Comparison of ENCODE assay signal across 29 cellular contexts in genomic region chr19:56821209-56821608, GRCh38. TPM values are rescaled to one million over a fixed set of nuclear protein-coding genes. Genes with fewer than 3 reads are reported as not detected.
DNase-seq lines count a peak whose midpoint lies in the region; ATAC-seq, FAIRE-seq and TF ChIP-seq lines count a peak whose summit lies in the region.
"Had no signal": no experiment of that assay in that cellular context is flagged by ENCODE, and none has a peak within 500 bp of the region (broad histone marks: within the 10 kb centered on the region; RNA-seq: fewer than 3 reads in every experiment).

No MANE protein-coding gene starts in this region.

- CTCF ChIA-PET in HepG2 (lab: Yijun Ruan, JAX; ENCODE audit: low intra/inter-chr PET ratio, low total read pairs), result no interaction called here

- no peaks in the 10 kb centered on the region for H3K9me3 ChIP-seq in HepG2 (ENCODE audit: low read length)
- no peaks in the 10 kb centered on the region for H3K9me3 ChIP-seq in right lobe of liver
- no peaks in the 10 kb centered on the region for H3K9me3 ChIP-seq in WERI-Rb-1 (ENCODE audit: severe bottlenecking)
- H3K9me3 ChIP-seq in vagina, result no peaks in the 10 kb centered on the region
- H3K9me3 ChIP-seq: BE2C had no signal

- no peak for TF ChIP-seq EP300 in HepG2 (IDR thresholded peaks at IDR 0.05; ENCODE audit: low read depth in 2 of 2, low read length in 2 of 2)
- no peak for TF ChIP-seq EP300 in HepG2 (CRISPR knock-in tag; IDR thresholded peaks at IDR 0.05; ENCODE audit: borderline replicate concordance)

- H3K4me1 ChIP-seq in HepG2 (ENCODE audit: insufficient read depth, low read length) (peaks cover 13% of the 10 kb centered on the region; the same call in 1 of the 2 replicates), right lobe of liver (no peaks in the 10 kb centered on the region), vagina (no peaks in the 10 kb centered on the region)
- H3K4me1 ChIP-seq: BE2C, BLaER1 had no signal

- intact Hi-C loops in HepG2 (cut with micrococcal nuclease; ENCODE audit: unreplicated experiment), result no loop called here
- intact Hi-C loops in right lobe of liver (cut with DNase I), result no loop called here
- intact Hi-C loops in vagina (cut with DNase I), result no loop called here

- no CpG with 5 or more reads among the region's 5 CpGs for WGBS in HepG2 (ENCODE audit: low lambda C conversion rate)
- WGBS in right lobe of liver (ENCODE audit: insufficient coverage, low coverage, low lambda C conversion rate, missing lambda C conversion rate), result no CpG with 5 or more reads among the region's 5 CpGs

- H3K27me3 ChIP-seq in HepG2 (ENCODE audit: control insufficient read depth in 1 of 2, insufficient read depth in 2 of 2, low read length in 2 of 2) (no peaks in the 10 kb centered on the region), right lobe of liver (no peaks in the 10 kb centered on the region), WERI-Rb-1 (ENCODE audit: insufficient read depth, low read depth, severe bottlenecking) (no peaks in the 10 kb centered on the region), vagina (no peaks in the 10 kb centered on the region)
- H3K27me3 ChIP-seq: BE2C, BLaER1 had no signal

- no peak overlapping the region for H3K9ac ChIP-seq in HepG2 (ENCODE audit: insufficient read depth, low read depth, low read length)
- H3K9ac ChIP-seq: BLaER1 had no signal

- peaks cover 35 to 95% of the 10 kb centered on the region in 2 experiments for H3K36me3 ChIP-seq in HepG2 (replicated peaks in 1 of 2; ENCODE audit: control insufficient read depth in 1 of 2, insufficient read depth in 2 of 2, low read length in 2 of 2)
- peaks cover 0 to 4% (median 0%) of the 10 kb centered on the region in 4 donors for H3K36me3 ChIP-seq in right lobe of liver
- H3K36me3 ChIP-seq in WERI-Rb-1, result peaks cover 26% of the 10 kb centered on the region
- H3K36me3 ChIP-seq in vagina, result peaks cover 0 to 15% of the 10 kb centered on the region in 2 donors
- H3K36me3 ChIP-seq: BE2C, BLaER1 had no signal

- DNase-seq in HepG2 (ENCODE audit: low spot score), result no peak
- no peak for DNase-seq in right lobe of liver
- peak; percentile 18 for DNase-seq in WERI-Rb-1
- peak; percentile 17 for DNase-seq in left kidney (ENCODE audit: low read depth, low spot score)
- no peak for DNase-seq in vagina (ENCODE audit: extremely low spot score in 2 of 2)
- no peak for DNase-seq in effector CD8-positive, alpha-beta T cell (lab: John Stamatoyannopoulos, UW)
- DNase-seq in stimulated activated CD4-positive, alpha-beta T cell treated with anti-CD3 and anti-CD28 coated beads, Interleukin-15, amount 100 ng/mL, for 24 hours, result no peak
- DNase-seq: 8988T; ACHN; BE2C; CD4-positive, alpha-beta memory T cell; CD4-positive, CD25-positive, alpha-beta regulatory T cell; CD8-positive, alpha-beta memory T cell; COR-L47; DMS 273 treated with DMSO at 0.1 percent for 48 hours; DMS153; DMS53; DMS79; DND-41; EL; GDM1 had no signal

- H2AFZ ChIP-seq in HepG2 (ENCODE audit: low read length), result no peak overlapping the region

- TF ChIP-seq POLR2A in HepG2 (IDR thresholded peaks at IDR 0.05; ENCODE audit: insufficient read depth in 1 of 2, low read depth in 2 of 2, low read length in 2 of 2) (peak in 1 of 2 experiments; percentile 35; a peak in 1 of 4 replicates), right lobe of liver (IDR thresholded peaks at IDR 0.05) (no peak), vagina (IDR thresholded peaks at IDR 0.05) (no peak)

- no TSS peak for BruUV-seq in HepG2 (replicated peaks; lab: Mats Ljungman, UMichigan)

- no peak for TF ChIP-seq RAD21 in HepG2 (CRISPR knock-in tag; IDR thresholded peaks at IDR 0.05)

- H3K4me3 ChIP-seq in HepG2 (replicated peaks in 1 of 3; ENCODE audit: insufficient read depth in 1 of 3, low read depth in 2 of 3, low read length in 3 of 3) (no peak overlapping the region), right lobe of liver (no peak overlapping the region), WERI-Rb-1 (ENCODE audit: low read depth, low read length) (no peak overlapping the region), vagina (no peak overlapping the region)
- H3K4me3 ChIP-seq: BLaER1, GM12878 had no signal

- POLR2A ChIA-PET in HepG2 (lab: Yijun Ruan, JAX), result no interaction called here

- no peak overlapping the region for H3K27ac ChIP-seq in HepG2 (ENCODE audit: extremely low read length, insufficient read depth, low read length)
- H3K27ac ChIP-seq in right lobe of liver, result no peak overlapping the region
- H3K27ac ChIP-seq in WERI-Rb-1, result no peak overlapping the region
- no peak overlapping the region for H3K27ac ChIP-seq in vagina
- H3K27ac ChIP-seq: BLaER1 had no signal

- TF ChIP-seq CTCF in HepG2 (CRISPR knock-in tag; IDR thresholded peaks at IDR 0.05) (peak; percentile 38), right lobe of liver (IDR thresholded peaks at IDR 0.05) (no peak), WERI-Rb-1 (IDR thresholded peaks at IDR 0.05; ENCODE audit: low read depth, low read length) (peak; percentile 30; the same call in 1 of the 2 replicates), vagina (IDR thresholded peaks at IDR 0.05) (no peak)

- peaks cover 5% of the 10 kb centered on the region for H3K79me2 ChIP-seq in HepG2 (ENCODE audit: insufficient read depth, low read length)

- ATAC-seq in HepG2, result peak; percentile 32
- ATAC-seq in right lobe of liver, result no peak
- ATAC-seq: GM12878 had no signal

- peak overlapping the region; percentile 21; the same call in 1 of the 2 replicates for H3K4me2 ChIP-seq in HepG2 (ENCODE audit: low read depth, low read length)
- H3K4me2 ChIP-seq: BLaER1 had no signal

- H4K20me1 ChIP-seq in HepG2 (ENCODE audit: insufficient read depth, low read length), result peaks cover 71% of the 10 kb centered on the region
- H4K20me1 ChIP-seq: BLaER1 had no signal

- no peak for FAIRE-seq in HepG2 (lab: Jason Lieb, UNC)
- FAIRE-seq: A204.1, GM12878, GM12892, GM18507 had no signal

- in situ Hi-C loops in HepG2 (cut with HindIII; ENCODE audit: extremely low pct_ligation_motif_present, low pct_unique_long_range_greater_than_20kb), result no loop called here

TF ChIP-seq in HepG2, 621 proteins besides CTCF, POLR2A, EP300 and RAD21 (continues in another document):
- no peak for TF ChIP-seq RXRA (CRISPR knock-in tag; IDR thresholded peaks at IDR 0.05)

RNA-seq across cellular contexts. Expression of gene PEG3, which starts 19.3 kb away (rescaled TPM):
- total RNA-seq in HepG2 (2016; rRNA removed; fragmentation: Illumina TruSeq; extraction: Trizol), result 394 and 704 TPM in 2 replicates
- total RNA-seq in HepG2 (2016; cell fraction: cytosol; rRNA removed; fragmentation: Illumina TruSeq; extraction: Trizol; ENCODE audit: low read depth), result 17.7 and 23.7 TPM in 2 replicates
- 382 and 653 TPM in 2 replicates for total RNA-seq in HepG2 (2016; cell fraction: insoluble cytoplasmic fraction; rRNA removed; fragmentation: Illumina TruSeq; extraction: Trizol)
- total RNA-seq in HepG2 (2016; cell fraction: membrane; rRNA removed; fragmentation: Illumina TruSeq; extraction: Trizol), result 115 and 127 TPM in 2 replicates
- total RNA-seq in HepG2 (2016; cell fraction: nucleus; rRNA removed; fragmentation: Illumina TruSeq; extraction: Trizol), result 396 and 431 TPM in 2 replicates
- 207 and 217 TPM in 2 replicates for polyA plus RNA-seq in HepG2 (2011; rRNA removed)
- polyA plus RNA-seq in HepG2 (2011; cell fraction: cytosol; rRNA removed), result 149 and 189 TPM in 2 replicates
- polyA plus RNA-seq in HepG2 (2011; cell fraction: nucleus; rRNA removed), result 427 and 442 TPM in 2 replicates
- polyA plus RNA-seq in HepG2 (2012), result 320 and 326 TPM in 2 replicates
- 19.8 and 21.8 TPM in 2 replicates for polyA plus RNA-seq in HepG2 (2016; cell fraction: cytosol; fragmentation: Illumina TruSeq; extraction: Trizol; ENCODE audit: low read depth)
- 400 and 409 TPM in 2 replicates for polyA plus RNA-seq in HepG2 (2016; cell fraction: insoluble cytoplasmic fraction; fragmentation: Illumina TruSeq; extraction: Trizol; ENCODE audit: low read depth)
- 62.9 and 76.9 TPM in 2 replicates for polyA plus RNA-seq in HepG2 (2016; cell fraction: membrane; fragmentation: Illumina TruSeq; extraction: Trizol; ENCODE audit: low read depth)
- 445 and 465 TPM in 2 replicates for polyA plus RNA-seq in HepG2 (2016; cell fraction: nucleus; fragmentation: Illumina TruSeq; extraction: Trizol; ENCODE audit: insufficient read depth, low read depth)
- polyA minus RNA-seq in HepG2 (2011; rRNA and poly(A)+ RNA removed; ENCODE audit: low replicate concordance), result 0.16 and 469 TPM in 2 replicates
- 545 and 624 TPM in 2 replicates for polyA minus RNA-seq in HepG2 (2011; cell fraction: cytosol; rRNA and poly(A)+ RNA removed)
- 580 and 741 TPM in 2 replicates for polyA minus RNA-seq in HepG2 (2011; cell fraction: nucleus; rRNA and poly(A)+ RNA removed)
- 1 to 10 TPM; 3.0 to 9.5 (median 6.5) TPM for total RNA-seq in right lobe of liver
- 15.2 TPM for total RNA-seq in vagina
- total RNA-seq: CD4-positive, alpha-beta memory T cell; CD8-positive, alpha-beta memory T cell had no signal
- polyA plus RNA-seq: AG04450; CD4-positive, alpha-beta memory T cell; CD8-positive, alpha-beta memory T cell had no signal

RNA-seq across cellular contexts. Expression of gene ZIM2, which starts 19.3 kb away (rescaled TPM):
- 4.4 and 10.3 TPM in 2 replicates for total RNA-seq in HepG2 (2016; rRNA removed; fragmentation: Illumina TruSeq; extraction: Trizol)
- 16.0 and 17.5 TPM in 2 replicates for total RNA-seq in HepG2 (2016; cell fraction: cytosol; rRNA removed; fragmentation: Illumina TruSeq; extraction: Trizol; ENCODE audit: low read depth)
- total RNA-seq in HepG2 (2016; cell fraction: insoluble cytoplasmic fraction; rRNA removed; fragmentation: Illumina TruSeq; extraction: Trizol), result 4.3 and 9.2 TPM in 2 replicates
- total RNA-seq in HepG2 (2016; cell fraction: membrane; rRNA removed; fragmentation: Illumina TruSeq; extraction: Trizol), result 9.9 and 10.9 TPM in 2 replicates
- 23.7 and 33.0 TPM in 2 replicates for total RNA-seq in HepG2 (2016; cell fraction: nucleus; rRNA removed; fragmentation: Illumina TruSeq; extraction: Trizol)
- polyA plus RNA-seq in HepG2 (2011; rRNA removed), result 5.4 and 7.2 TPM in 2 replicates
- polyA plus RNA-seq in HepG2 (2011; cell fraction: cytosol; rRNA removed), result 2.3 TPM in 2 replicates
- polyA plus RNA-seq in HepG2 (2011; cell fraction: nucleus; rRNA removed), result 14.9 and 17.2 TPM in 2 replicates
- 2.8 and 4.3 TPM in 2 replicates for polyA plus RNA-seq in HepG2 (2012)
- not detected in 2 replicates for polyA plus RNA-seq in HepG2 (2016; cell fraction: cytosol; fragmentation: Illumina TruSeq; extraction: Trizol; ENCODE audit: low read depth)
- polyA plus RNA-seq in HepG2 (2016; cell fraction: insoluble cytoplasmic fraction; fragmentation: Illumina TruSeq; extraction: Trizol; ENCODE audit: low read depth), result 0.98 and 1.3 TPM in 2 replicates
- not detected in 2 replicates for polyA plus RNA-seq in HepG2 (2016; cell fraction: membrane; fragmentation: Illumina TruSeq; extraction: Trizol; ENCODE audit: low read depth)
- polyA plus RNA-seq in HepG2 (2016; cell fraction: nucleus; fragmentation: Illumina TruSeq; extraction: Trizol; ENCODE audit: insufficient read depth, low read depth), result 13.4 and 15.3 TPM in 2 replicates
- 18.0 TPM in 1 of 2 replicates, not detected in the other for polyA minus RNA-seq in HepG2 (2011; rRNA and poly(A)+ RNA removed; ENCODE audit: low replicate concordance)
- 6.6 and 8.2 TPM in 2 replicates for polyA minus RNA-seq in HepG2 (2011; cell fraction: cytosol; rRNA and poly(A)+ RNA removed)
- 75.7 and 113 TPM in 2 replicates for polyA minus RNA-seq in HepG2 (2011; cell fraction: nucleus; rRNA and poly(A)+ RNA removed)
- total RNA-seq in right lobe of liver, result 1 to 10 TPM in 1 of 6 experiments, under 1 TPM in 1, not detected in 4; 0.22 to 1.8 TPM
- 0.74 TPM for total RNA-seq in vagina
- total RNA-seq: CD4-positive, alpha-beta memory T cell; CD4-positive, CD25-positive, alpha-beta regulatory T cell; CD8-positive, alpha-beta memory T cell; G401; GM12878 had no signal
- polyA plus RNA-seq: AG04450; CD14-positive monocyte; CD4-positive, alpha-beta memory T cell; CD4-positive, CD25-positive, alpha-beta regulatory T cell; CD8-positive, alpha-beta memory T cell; GM12878 had no signal

Comparison
In these comparisons a context has a peak if more than half of its experiments do, and no peak if none do; other contexts are left out.
1. CTCF ChIP-seq: peak in HepG2 (single experiment) and WERI-Rb-1 (single experiment); none in right lobe of liver (0 of 4) and vagina (0 of 3).
2. DNase-seq: peak in WERI-Rb-1 (single experiment) and left kidney (single experiment); none in HepG2 (single experiment), right lobe of liver (0 of 3), vagina (0 of 2), effector CD8-positive, alpha-beta T cell (single experiment) and stimulated activated CD4-positive, alpha-beta T cell treated with anti-CD3 and anti-CD28 coated beads, Interleukin-15, amount 100 ng/mL, for 24 hours (single experiment).